1 cellular context compared by ENCODE assay signal in genomic region chr9:107540167-107540566, GRCh38.
TF ChIP-seq lines count a peak whose summit lies in the region.

No MANE protein-coding gene starts in this region.

TF ChIP-seq in H1, 55 proteins besides CTCF, POLR2A, EP300 and RAD21:
- TF ChIP-seq CHD7 (IDR thresholded peaks at IDR 0.05; ENCODE audit: insufficient replicate concordance, low read length) (no peak), SP2 (IDR thresholded peaks at IDR 0.05; ENCODE audit: low read length) (no peak), CBX8 (IDR thresholded peaks at IDR 0.05; ENCODE audit: borderline replicate concordance, low read depth, low read length) (no peak), GTF2F1 (IDR thresholded peaks at IDR 0.05; ENCODE audit: borderline replicate concordance, low read depth, low read length) (no peak), RNF2 (IDR thresholded peaks at IDR 0.05; ENCODE audit: borderline replicate concordance, low read depth, low read length, missing control alignments, poor library complexity, severe bottlenecking) (no peak), RXRA (IDR thresholded peaks at IDR 0.05; ENCODE audit: insufficient read depth, low read depth, low read length) (no peak), POU5F1 (IDR thresholded peaks at IDR 0.05; ENCODE audit: low read depth, low read length) (no peak), BCL11A (IDR thresholded peaks at IDR 0.05; ENCODE audit: low read depth in 2 of 2, low read length in 2 of 2) (no peak), JUND (IDR thresholded peaks at IDR 0.05; ENCODE audit: low read length) (no peak), POLR2AphosphoS5 (IDR thresholded peaks at IDR 0.05; ENCODE audit: low read depth, low read length) (no peak), USF2 (IDR thresholded peaks at IDR 0.05; ENCODE audit: low read length) (no peak)
